In the genomic region with DNA sequence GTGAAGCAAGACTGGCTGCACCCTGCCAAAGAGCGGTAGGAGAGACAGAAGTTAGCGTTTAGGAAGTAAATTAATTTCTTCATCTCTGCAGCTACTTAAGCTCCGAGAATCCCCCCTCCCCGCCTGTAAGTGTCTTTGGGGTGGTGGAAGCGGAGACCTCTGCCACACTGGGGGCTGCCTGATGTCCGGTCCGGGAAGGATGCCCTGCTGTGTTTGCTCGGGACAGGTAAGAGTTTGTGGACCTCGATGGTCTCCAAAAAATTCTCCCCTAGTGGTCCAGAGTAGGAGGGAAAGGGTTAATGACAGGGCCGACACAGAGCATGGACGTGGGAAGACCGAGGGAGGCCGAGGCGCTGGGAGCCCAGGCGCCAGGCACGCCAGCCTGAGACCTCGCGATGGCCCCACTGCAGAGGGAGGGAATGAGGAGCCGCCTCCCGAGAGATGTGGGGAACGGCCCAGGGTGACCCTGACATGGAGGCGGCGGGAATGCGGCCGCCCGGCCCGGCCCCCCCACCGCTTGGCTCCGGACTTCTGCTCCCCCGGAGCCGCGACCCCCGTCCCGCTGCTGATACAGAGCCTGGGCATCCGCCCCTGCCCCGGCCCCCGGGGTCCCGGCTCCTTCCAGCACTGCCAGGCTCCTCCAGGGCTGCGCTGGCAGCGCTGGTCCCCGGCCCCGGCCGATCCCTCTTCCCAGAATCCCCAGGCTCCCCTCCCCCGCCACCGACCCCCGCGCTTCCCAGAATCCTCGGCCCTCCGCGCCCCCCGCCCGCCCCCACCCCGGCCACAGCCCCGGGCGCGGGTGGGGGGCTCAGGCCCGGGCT, we compare ENCODE assay signal across 1 cellular context.
TF ChIP-seq lines count a peak whose summit lies in the region.

No MANE protein-coding gene starts in this region.

TF ChIP-seq in K562, 482 proteins besides CTCF, POLR2A, EP300 and RAD21 (continues in another document):
- no peak for TF ChIP-seq TBL1XR1 (IDR thresholded peaks at IDR 0.05; ENCODE audit: low read length in 2 of 2)
- peak; percentile 57 for TF ChIP-seq RBBP5 (IDR thresholded peaks at IDR 0.05; ENCODE audit: borderline replicate concordance, insufficient read depth, low read length, poor library complexity, severe bottlenecking)
- TF ChIP-seq MIER1 (IDR thresholded peaks at IDR 0.05; ENCODE audit: low read depth): no peak
- no peak for TF ChIP-seq ATF7 (IDR thresholded peaks at IDR 0.05)
- TF ChIP-seq ZNF507 (tag; conservative IDR thresholded peaks at IDR 0.05): no peak
- TF ChIP-seq XRCC3 (IDR thresholded peaks at IDR 0.05): no peak
- no peak for TF ChIP-seq ZNF668 (CRISPR knock-in tag; IDR thresholded peaks at IDR 0.05)
- TF ChIP-seq, protein P1, sequence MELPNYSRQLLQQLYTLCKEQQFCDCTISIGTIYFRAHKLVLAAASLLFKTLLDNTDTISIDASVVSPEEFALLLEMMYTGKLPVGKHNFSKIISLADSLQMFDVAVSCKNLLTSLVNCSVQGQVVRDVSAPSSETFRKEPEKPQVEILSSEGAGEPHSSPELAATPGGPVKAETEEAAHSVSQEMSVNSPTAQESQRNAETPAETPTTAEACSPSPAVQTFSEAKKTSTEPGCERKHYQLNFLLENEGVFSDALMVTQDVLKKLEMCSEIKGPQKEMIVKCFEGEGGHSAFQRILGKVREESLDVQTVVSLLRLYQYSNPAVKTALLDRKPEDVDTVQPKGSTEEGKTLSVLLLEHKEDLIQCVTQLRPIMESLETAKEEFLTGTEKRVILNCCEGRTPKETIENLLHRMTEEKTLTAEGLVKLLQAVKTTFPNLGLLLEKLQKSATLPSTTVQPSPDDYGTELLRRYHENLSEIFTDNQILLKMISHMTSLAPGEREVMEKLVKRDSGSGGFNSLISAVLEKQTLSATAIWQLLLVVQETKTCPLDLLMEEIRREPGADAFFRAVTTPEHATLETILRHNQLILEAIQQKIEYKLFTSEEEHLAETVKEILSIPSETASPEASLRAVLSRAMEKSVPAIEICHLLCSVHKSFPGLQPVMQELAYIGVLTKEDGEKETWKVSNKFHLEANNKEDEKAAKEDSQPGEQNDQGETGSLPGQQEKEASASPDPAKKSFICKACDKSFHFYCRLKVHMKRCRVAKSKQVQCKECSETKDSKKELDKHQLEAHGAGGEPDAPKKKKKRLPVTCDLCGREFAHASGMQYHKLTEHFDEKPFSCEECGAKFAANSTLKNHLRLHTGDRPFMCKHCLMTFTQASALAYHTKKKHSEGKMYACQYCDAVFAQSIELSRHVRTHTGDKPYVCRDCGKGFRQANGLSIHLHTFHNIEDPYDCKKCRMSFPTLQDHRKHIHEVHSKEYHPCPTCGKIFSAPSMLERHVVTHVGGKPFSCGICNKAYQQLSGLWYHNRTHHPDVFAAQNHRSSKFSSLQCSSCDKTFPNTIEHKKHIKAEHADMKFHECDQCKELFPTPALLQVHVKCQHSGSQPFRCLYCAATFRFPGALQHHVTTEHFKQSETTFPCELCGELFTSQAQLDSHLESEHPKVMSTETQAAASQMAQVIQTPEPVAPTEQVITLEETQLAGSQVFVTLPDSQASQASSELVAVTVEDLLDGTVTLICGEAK (IDR thresholded peaks at IDR 0.05): no peak
- TF ChIP-seq, protein P1 (CRISPR knock-in tag; IDR thresholded peaks at IDR 0.05): no peak
- TF ChIP-seq, protein P2, sequence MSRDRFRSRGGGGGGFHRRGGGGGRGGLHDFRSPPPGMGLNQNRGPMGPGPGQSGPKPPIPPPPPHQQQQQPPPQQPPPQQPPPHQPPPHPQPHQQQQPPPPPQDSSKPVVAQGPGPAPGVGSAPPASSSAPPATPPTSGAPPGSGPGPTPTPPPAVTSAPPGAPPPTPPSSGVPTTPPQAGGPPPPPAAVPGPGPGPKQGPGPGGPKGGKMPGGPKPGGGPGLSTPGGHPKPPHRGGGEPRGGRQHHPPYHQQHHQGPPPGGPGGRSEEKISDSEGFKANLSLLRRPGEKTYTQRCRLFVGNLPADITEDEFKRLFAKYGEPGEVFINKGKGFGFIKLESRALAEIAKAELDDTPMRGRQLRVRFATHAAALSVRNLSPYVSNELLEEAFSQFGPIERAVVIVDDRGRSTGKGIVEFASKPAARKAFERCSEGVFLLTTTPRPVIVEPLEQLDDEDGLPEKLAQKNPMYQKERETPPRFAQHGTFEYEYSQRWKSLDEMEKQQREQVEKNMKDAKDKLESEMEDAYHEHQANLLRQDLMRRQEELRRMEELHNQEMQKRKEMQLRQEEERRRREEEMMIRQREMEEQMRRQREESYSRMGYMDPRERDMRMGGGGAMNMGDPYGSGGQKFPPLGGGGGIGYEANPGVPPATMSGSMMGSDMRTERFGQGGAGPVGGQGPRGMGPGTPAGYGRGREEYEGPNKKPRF (IDR thresholded peaks at IDR 0.05; ENCODE audit: low read depth, low read length): no peak
- TF ChIP-seq POLR2G (IDR thresholded peaks at IDR 0.05; ENCODE audit: low read depth, low read length): peak; percentile 61; the same call in 1 of the 2 replicates
- peak; percentile 33 for TF ChIP-seq HMGN3 (IDR thresholded peaks at IDR 0.05; ENCODE audit: borderline replicate concordance, extremely low read depth, insufficient read length, low read depth, low read length)
- no peak for TF ChIP-seq DACH1 (IDR thresholded peaks at IDR 0.05; ENCODE audit: partially characterized antibody)
- TF ChIP-seq, protein P3, sequence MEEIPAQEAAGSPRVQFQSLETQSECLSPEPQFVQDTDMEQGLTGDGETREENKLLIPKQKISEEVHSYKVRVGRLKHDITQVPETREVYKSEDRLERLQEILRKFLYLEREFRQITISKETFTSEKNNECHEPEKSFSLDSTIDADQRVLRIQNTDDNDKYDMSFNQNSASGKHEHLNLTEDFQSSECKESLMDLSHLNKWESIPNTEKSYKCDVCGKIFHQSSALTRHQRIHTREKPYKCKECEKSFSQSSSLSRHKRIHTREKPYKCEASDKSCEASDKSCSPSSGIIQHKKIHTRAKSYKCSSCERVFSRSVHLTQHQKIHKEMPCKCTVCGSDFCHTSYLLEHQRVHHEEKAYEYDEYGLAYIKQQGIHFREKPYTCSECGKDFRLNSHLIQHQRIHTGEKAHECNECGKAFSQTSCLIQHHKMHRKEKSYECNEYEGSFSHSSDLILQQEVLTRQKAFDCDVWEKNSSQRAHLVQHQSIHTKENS (CRISPR knock-in tag; IDR thresholded peaks at IDR 0.05): no peak
- TF ChIP-seq FOXA1 (IDR thresholded peaks at IDR 0.05; ENCODE audit: borderline replicate concordance): no peak
- TF ChIP-seq, protein P4, sequence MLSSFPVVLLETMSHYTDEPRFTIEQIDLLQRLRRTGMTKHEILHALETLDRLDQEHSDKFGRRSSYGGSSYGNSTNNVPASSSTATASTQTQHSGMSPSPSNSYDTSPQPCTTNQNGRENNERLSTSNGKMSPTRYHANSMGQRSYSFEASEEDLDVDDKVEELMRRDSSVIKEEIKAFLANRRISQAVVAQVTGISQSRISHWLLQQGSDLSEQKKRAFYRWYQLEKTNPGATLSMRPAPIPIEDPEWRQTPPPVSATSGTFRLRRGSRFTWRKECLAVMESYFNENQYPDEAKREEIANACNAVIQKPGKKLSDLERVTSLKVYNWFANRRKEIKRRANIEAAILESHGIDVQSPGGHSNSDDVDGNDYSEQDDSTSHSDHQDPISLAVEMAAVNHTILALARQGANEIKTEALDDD (IDR thresholded peaks at IDR 0.05): no peak
- TF ChIP-seq, protein P5, sequence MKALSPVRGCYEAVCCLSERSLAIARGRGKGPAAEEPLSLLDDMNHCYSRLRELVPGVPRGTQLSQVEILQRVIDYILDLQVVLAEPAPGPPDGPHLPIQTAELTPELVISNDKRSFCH (CRISPR knock-in tag; IDR thresholded peaks at IDR 0.05): no peak
- TF ChIP-seq, protein P5 (tag; IDR thresholded peaks at IDR 0.05): no peak
- TF ChIP-seq, protein P6, sequence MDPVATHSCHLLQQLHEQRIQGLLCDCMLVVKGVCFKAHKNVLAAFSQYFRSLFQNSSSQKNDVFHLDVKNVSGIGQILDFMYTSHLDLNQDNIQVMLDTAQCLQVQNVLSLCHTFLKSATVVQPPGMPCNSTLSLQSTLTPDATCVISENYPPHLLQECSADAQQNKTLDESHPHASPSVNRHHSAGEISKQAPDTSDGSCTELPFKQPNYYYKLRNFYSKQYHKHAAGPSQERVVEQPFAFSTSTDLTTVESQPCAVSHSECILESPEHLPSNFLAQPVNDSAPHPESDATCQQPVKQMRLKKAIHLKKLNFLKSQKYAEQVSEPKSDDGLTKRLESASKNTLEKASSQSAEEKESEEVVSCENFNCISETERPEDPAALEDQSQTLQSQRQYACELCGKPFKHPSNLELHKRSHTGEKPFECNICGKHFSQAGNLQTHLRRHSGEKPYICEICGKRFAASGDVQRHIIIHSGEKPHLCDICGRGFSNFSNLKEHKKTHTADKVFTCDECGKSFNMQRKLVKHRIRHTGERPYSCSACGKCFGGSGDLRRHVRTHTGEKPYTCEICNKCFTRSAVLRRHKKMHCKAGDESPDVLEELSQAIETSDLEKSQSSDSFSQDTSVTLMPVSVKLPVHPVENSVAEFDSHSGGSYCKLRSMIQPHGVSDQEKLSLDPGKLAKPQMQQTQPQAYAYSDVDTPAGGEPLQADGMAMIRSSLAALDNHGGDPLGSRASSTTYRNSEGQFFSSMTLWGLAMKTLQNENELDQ (CRISPR knock-in tag; IDR thresholded peaks at IDR 0.05; ENCODE audit: borderline replicate concordance): no peak
- TF ChIP-seq TBP (optimal IDR thresholded peaks at IDR 0.05; ENCODE audit: low read depth, low read length): no peak
- TF ChIP-seq EWSR1 (IDR thresholded peaks at IDR 0.05; ENCODE audit: borderline replicate concordance, low read depth, partially characterized antibody): no peak
- no peak for TF ChIP-seq NFXL1 (CRISPR knock-in tag; IDR thresholded peaks at IDR 0.05)
- peak; percentile 50 for TF ChIP-seq ZFX (CRISPR knock-in tag; IDR thresholded peaks at IDR 0.05)
- no peak for TF ChIP-seq ZNF551 (CRISPR knock-in tag; IDR thresholded peaks at IDR 0.05)
- no peak for TF ChIP-seq PTRF (tag; IDR thresholded peaks at IDR 0.05)
- TF ChIP-seq, protein P7, sequence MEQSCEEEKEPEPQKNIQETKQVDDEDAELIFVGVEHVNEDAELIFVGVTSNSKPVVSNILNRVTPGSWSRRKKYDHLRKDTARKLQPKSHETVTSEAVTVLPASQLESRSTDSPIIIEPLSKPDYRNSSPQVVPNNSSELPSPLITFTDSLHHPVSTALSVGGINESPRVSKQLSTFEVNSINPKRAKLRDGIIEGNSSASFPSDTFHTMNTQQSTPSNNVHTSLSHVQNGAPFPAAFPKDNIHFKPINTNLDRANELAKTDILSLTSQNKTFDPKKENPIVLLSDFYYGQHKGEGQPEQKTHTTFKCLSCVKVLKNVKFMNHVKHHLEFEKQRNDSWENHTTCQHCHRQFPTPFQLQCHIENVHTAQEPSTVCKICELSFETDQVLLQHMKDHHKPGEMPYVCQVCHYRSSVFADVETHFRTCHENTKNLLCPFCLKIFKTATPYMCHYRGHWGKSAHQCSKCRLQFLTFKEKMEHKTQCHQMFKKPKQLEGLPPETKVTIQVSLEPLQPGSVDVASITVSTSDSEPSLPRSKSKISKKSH (CRISPR knock-in tag; IDR thresholded peaks at IDR 0.05): no peak
- TF ChIP-seq CTBP1 (IDR thresholded peaks at IDR 0.05; ENCODE audit: borderline replicate concordance): 0 out of 2 replicates have a peak, but pooled peaks have one; percentile 10
- no peak for TF ChIP-seq GATA2 (CRISPR knock-in tag; IDR thresholded peaks at IDR 0.05)
- TF ChIP-seq, protein P8, sequence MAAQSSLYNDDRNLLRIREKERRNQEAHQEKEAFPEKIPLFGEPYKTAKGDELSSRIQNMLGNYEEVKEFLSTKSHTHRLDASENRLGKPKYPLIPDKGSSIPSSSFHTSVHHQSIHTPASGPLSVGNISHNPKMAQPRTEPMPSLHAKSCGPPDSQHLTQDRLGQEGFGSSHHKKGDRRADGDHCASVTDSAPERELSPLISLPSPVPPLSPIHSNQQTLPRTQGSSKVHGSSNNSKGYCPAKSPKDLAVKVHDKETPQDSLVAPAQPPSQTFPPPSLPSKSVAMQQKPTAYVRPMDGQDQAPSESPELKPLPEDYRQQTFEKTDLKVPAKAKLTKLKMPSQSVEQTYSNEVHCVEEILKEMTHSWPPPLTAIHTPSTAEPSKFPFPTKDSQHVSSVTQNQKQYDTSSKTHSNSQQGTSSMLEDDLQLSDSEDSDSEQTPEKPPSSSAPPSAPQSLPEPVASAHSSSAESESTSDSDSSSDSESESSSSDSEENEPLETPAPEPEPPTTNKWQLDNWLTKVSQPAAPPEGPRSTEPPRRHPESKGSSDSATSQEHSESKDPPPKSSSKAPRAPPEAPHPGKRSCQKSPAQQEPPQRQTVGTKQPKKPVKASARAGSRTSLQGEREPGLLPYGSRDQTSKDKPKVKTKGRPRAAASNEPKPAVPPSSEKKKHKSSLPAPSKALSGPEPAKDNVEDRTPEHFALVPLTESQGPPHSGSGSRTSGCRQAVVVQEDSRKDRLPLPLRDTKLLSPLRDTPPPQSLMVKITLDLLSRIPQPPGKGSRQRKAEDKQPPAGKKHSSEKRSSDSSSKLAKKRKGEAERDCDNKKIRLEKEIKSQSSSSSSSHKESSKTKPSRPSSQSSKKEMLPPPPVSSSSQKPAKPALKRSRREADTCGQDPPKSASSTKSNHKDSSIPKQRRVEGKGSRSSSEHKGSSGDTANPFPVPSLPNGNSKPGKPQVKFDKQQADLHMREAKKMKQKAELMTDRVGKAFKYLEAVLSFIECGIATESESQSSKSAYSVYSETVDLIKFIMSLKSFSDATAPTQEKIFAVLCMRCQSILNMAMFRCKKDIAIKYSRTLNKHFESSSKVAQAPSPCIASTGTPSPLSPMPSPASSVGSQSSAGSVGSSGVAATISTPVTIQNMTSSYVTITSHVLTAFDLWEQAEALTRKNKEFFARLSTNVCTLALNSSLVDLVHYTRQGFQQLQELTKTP (IDR thresholded peaks at IDR 0.05; ENCODE audit: low read depth in 1 of 2, partially characterized antibody in 2 of 2): no peak
